ENCODE assay signal across 9 cellular contexts in the genomic region with DNA sequence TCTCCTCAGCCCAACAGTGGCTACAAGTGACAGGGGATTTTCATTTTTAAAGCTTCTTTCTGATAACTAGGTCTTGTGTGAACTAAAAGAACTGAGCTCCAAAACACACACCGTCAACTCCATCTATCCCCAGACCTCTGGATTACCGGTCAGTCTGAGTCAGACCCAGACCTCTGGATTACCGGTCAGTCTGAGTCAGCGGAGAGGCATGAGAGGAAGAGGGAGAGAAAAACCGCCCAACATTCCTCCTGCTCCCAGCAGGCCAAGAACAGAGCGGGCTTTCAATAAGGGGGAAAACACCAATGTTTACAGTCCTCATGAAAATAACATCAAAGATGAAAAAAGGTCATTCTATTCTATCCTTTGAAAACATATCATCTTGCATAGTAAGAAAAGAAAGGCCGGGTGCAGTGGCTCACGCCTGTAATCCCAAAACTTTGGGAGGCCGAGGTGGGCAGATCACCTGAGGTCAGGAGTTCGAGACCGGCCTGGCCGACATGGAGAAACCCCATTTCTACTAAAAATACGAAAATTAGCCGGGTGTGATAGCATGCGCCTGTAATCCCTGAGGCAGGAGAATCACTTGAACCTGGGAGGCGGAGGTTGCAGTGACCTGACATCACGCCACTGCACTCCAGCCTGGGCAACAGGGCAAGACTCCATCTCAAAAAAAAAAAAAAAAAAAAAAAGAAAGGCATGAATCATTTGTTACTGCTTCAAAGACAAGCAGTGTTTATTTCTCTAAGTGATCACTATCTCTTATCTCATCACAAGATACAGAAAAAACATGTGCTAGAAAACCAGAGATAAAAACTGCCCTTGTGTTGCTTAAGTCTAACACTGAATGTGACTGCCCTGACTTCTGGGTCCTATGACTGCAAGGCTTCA. TPM values are rescaled to one million over a fixed set of nuclear protein-coding genes. Genes with fewer than 3 reads are reported as not detected.
DNase-seq lines count a peak whose midpoint lies in the region; ATAC-seq, FAIRE-seq and TF ChIP-seq lines count a peak whose summit lies in the region.
"Had no signal": no experiment of that assay in that cellular context is flagged by ENCODE, and none has a peak within 500 bp of the region (broad histone marks: within the 10 kb centered on the region; RNA-seq: fewer than 3 reads in every experiment).

No MANE protein-coding gene starts in this region.

- H3K4me3 Mint-ChIP-seq in Calu3 (ENCODE audit: low read depth, unreplicated experiment) (peak overlapping the region; percentile 86), natural killer cell (peak overlapping the region; percentile 60)

- H3K36me3 Mint-ChIP-seq in Calu3 (ENCODE audit: insufficient read depth, unreplicated experiment) (peaks cover 43% of the 10 kb centered on the region), natural killer cell (no peaks in the 10 kb centered on the region)

- H3K27ac ChIP-seq in effector memory CD4-positive, alpha-beta T cell (ENCODE audit: insufficient read depth, low read length, poor library complexity, severe bottlenecking): peak overlapping the region; percentile 64
- H3K27ac ChIP-seq: KMS-11 had no signal

- H3K4me3 ChIP-seq in effector memory CD4-positive, alpha-beta T cell (ENCODE audit: insufficient read depth, low read depth, low read length, poor library complexity, severe bottlenecking): no peak overlapping the region

- no peak for TF ChIP-seq CTCF in Calu3 (IDR thresholded peaks at IDR 0.05; ENCODE audit: unreplicated experiment)
- no peak for TF ChIP-seq CTCF in natural killer cell (IDR thresholded peaks at IDR 0.05)

- intact Hi-C loops in Calu3 (cut with micrococcal nuclease; ENCODE audit: unreplicated experiment): loop anchor here (5.0 to 10.0 kb wide), 2 partner anchors 57 to 65 kb away; partner anchors contain the start of gene UBE2G2
- intact Hi-C loops in natural killer cell (cut with micrococcal nuclease): no loop called here

- CTCF ChIA-PET in Calu3 (lab: Charles Lee): interaction anchor here (0.6 kb wide), 1 partner anchor 69 kb away, joined by 3 read pairs; the partner anchor contains the start of gene UBE2G2

- no peaks in the 10 kb centered on the region for H3K9me3 ChIP-seq in effector memory CD4-positive, alpha-beta T cell (ENCODE audit: control insufficient read depth, low read length)

- no peaks in the 10 kb centered on the region for H3K9me3 Mint-ChIP-seq in Calu3 (ENCODE audit: low read depth, unreplicated experiment)
- H3K9me3 Mint-ChIP-seq in natural killer cell: no peaks in the 10 kb centered on the region

- H3K4me1 ChIP-seq in effector memory CD4-positive, alpha-beta T cell (ENCODE audit: control insufficient read depth, insufficient read depth, low read length, poor library complexity, severe bottlenecking): peaks cover 74% of the 10 kb centered on the region

- BruUV-seq in Calu3 (replicated peaks; lab: Mats Ljungman, UMichigan): no TSS peak

- no peak for ATAC-seq in natural killer cell
- ATAC-seq in HG03565 (IDR thresholded peaks at IDR 0.05; ENCODE audit: unreplicated experiment): no peak
- no peak for ATAC-seq in HG03469 (IDR thresholded peaks at IDR 0.05; ENCODE audit: unreplicated experiment)

- peaks cover 51% of the 10 kb centered on the region for H3K4me1 Mint-ChIP-seq in Calu3 (ENCODE audit: low read depth, unreplicated experiment)
- H3K4me1 Mint-ChIP-seq in natural killer cell: peaks cover 76 to 77% of the 10 kb centered on the region in 2 donors

- H3K27me3 Mint-ChIP-seq in Calu3 (ENCODE audit: unreplicated experiment) (no peaks in the 10 kb centered on the region), natural killer cell (ENCODE audit: low read depth in 2 of 2) (no peaks in the 10 kb centered on the region)

- H3K36me3 ChIP-seq in effector memory CD4-positive, alpha-beta T cell (ENCODE audit: control insufficient read depth, insufficient read depth, low read length): peaks cover 5% of the 10 kb centered on the region

- H3K27ac Mint-ChIP-seq in Calu3 (ENCODE audit: unreplicated experiment) (peak overlapping the region; percentile 83), natural killer cell (peak overlapping the region; percentile 92 to 93)

- H3K27me3 ChIP-seq in effector memory CD4-positive, alpha-beta T cell (replicated peaks; ENCODE audit: control insufficient read depth, insufficient read depth, low read length, poor library complexity, severe bottlenecking): no peaks in the 10 kb centered on the region

- DNase-seq in Calu3 (peak; percentile 77), RCC 7860 (ENCODE audit: low spot score) (peak; percentile 95), natural killer cell (no peak), NCI-H2196 (lab: John Stamatoyannopoulos, UW; ENCODE audit: unreplicated experiment) (no peak), activated gamma-delta T cell treated with Interleukin-2 at 50 U/mL for 16 hours (no peak)
- DNase-seq in effector memory CD4-positive, alpha-beta T cell: no peak

- peak; percentile 93 for FAIRE-seq in RCC 7860 (lab: Jason Lieb, UNC)

RNA-seq across cellular contexts. Expression of gene PTTG1IP, which starts 3.4 kb away (rescaled TPM):
- total RNA-seq in Calu3 (2022): 135 and 136 TPM in 2 replicates
- 100 to 1,000 TPM in 2 of 3 donors, 10 to 100 TPM in 1; 96.8 to 144 (median 126) TPM for total RNA-seq in natural killer cell

RNA-seq across cellular contexts. Expression of gene ITGB2, which starts 50.6 kb away (rescaled TPM):
- 0.42 and 0.47 TPM in 2 replicates for total RNA-seq in Calu3 (2022)
- 1,000 to 10,000 TPM; 1,223 to 1,393 (median 1,250) TPM for total RNA-seq in natural killer cell

RNA-seq across cellular contexts. Expression of gene SUMO3, which starts 52.2 kb away (rescaled TPM):
- total RNA-seq in Calu3 (2022) (56.7 and 58.1 TPM in 2 replicates), natural killer cell (10 to 100 TPM; 64.0 to 70.1 (median 65.2) TPM)

Comparison
In these comparisons a context has a peak if more than half of its experiments do, and no peak if none do; other contexts are left out.
1. DNase-seq: peak in Calu3 (single experiment) and RCC 7860 (single experiment); none in effector memory CD4-positive, alpha-beta T cell (0 of 3), natural killer cell (single experiment), NCI-H2196 (single experiment) and activated gamma-delta T cell treated with Interleukin-2 at 50 U/mL for 16 hours (single experiment).
2. RNA of gene ITGB2, which starts 50.6 kb away (total RNA-seq): 1,223 to 1,393 TPM in natural killer cell; 0.42 to 0.47 TPM in Calu3; every median in the first group is over 100 times any median in the second.